In the genomic region with DNA sequence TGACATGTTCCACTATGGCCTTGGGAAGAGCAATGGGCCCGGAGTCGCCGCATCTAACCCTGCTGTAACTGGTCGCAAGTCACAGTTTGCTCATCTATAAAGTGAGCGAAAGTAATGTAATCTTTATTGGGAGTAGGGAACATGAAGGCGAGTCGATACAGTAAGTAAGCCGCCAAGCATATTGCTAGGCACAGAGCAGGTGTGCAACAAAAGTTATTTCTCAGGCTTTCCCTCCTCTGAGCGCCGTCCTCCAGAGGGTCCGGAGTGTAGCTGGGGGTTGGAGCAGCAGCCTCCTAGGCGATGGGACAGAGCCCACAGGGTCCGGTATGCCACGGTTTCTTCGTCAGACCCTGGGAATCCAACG, we compare ENCODE assay signal across 10 cellular contexts. TPM values are rescaled to one million over a fixed set of nuclear protein-coding genes. Genes with fewer than 3 reads are reported as not detected.
DNase-seq lines count a peak whose midpoint lies in the region; TF ChIP-seq lines count a peak whose summit lies in the region.
"Had no signal": no experiment of that assay in that cellular context is flagged by ENCODE, and none has a peak within 500 bp of the region (broad histone marks: within the 10 kb centered on the region; RNA-seq: fewer than 3 reads in every experiment).

No MANE protein-coding gene starts in this region.

- intact Hi-C loops in left ventricle myocardium inferior (cut with micrococcal nuclease) (no loop called here), cardiac septum (cut with DNase I) (no loop called here), vagina (cut with DNase I) (no loop called here)

- H3K27ac Mint-ChIP-seq in endothelial cell (ENCODE audit: unreplicated experiment) (peak overlapping the region; percentile 81), neural crest cell (ENCODE audit: unreplicated experiment) (no peak overlapping the region)
- H3K27ac Mint-ChIP-seq: stimulated activated memory B cell treated with anti-CD40 and anti-IgM and Interleukin-4, amounts not matched to agents 10 μg/mL and 1 μg/mL and 100 μg/mL, for 72 hours had no signal

- H3K4me1 Mint-ChIP-seq in endothelial cell (ENCODE audit: unreplicated experiment) = peaks cover 34% of the 10 kb centered on the region
- H3K4me1 Mint-ChIP-seq in neural crest cell = peaks cover 37% of the 10 kb centered on the region

- no peak overlapping the region for H3K27ac ChIP-seq in left ventricle myocardium inferior (replicated peaks)
- peak overlapping the region; percentile 76 for H3K27ac ChIP-seq in vagina
- H3K27ac ChIP-seq: VCaP had no signal

- DNase-seq in left ventricle myocardium inferior = no peak
- no peak for DNase-seq in cardiac septum (ENCODE audit: low spot score)
- DNase-seq in endothelial cell (ENCODE audit: low spot score) = no peak
- no peak for DNase-seq in neural crest cell (ENCODE audit: low read depth, low spot score)
- DNase-seq in vagina (ENCODE audit: extremely low spot score in 2 of 2) = peak in 1 of 2 donors; percentile 80
- no peak for DNase-seq in HEK293T (ENCODE audit: extremely low spot score)
- no peak for DNase-seq in DMS79 (lab: John Stamatoyannopoulos, UW)
- no peak for DNase-seq in NCI-H82 (lab: John Stamatoyannopoulos, UW)

- peak overlapping the region; percentile 85 for H3K4me3 Mint-ChIP-seq in endothelial cell (ENCODE audit: unreplicated experiment)
- peak overlapping the region; percentile 61 for H3K4me3 Mint-ChIP-seq in neural crest cell
- H3K4me3 Mint-ChIP-seq: stimulated activated memory B cell treated with anti-CD40 and anti-IgM and Interleukin-4, amounts not matched to agents 10 μg/mL and 1 μg/mL and 100 μg/mL, for 72 hours had no signal

- H3K4me1 ChIP-seq in left ventricle myocardium inferior (peaks cover 28% of the 10 kb centered on the region), vagina (peaks cover 29% of the 10 kb centered on the region)

- H3K9me3 Mint-ChIP-seq in endothelial cell (ENCODE audit: unreplicated experiment) (no peaks in the 10 kb centered on the region), neural crest cell (no peaks in the 10 kb centered on the region)
- H3K9me3 Mint-ChIP-seq: stimulated activated memory B cell treated with anti-CD40 and anti-IgM and Interleukin-4, amounts not matched to agents 10 μg/mL and 1 μg/mL and 100 μg/mL, for 72 hours had no signal

- H3K27me3 ChIP-seq in left ventricle myocardium inferior (ENCODE audit: low read depth) = peaks cover 100% of the 10 kb centered on the region
- H3K27me3 ChIP-seq in vagina = peaks cover 4% of the 10 kb centered on the region

- POLR2A ChIA-PET in HEK293T (lab: Yijun Ruan, JAX) = interaction anchor here (1.0 to 1.5 kb wide), 3 partner anchors 8 to 10 kb away, joined by 3 to 7 read pairs (median 5); no protein-coding TSS in a partner anchor

- H3K36me3 ChIP-seq in left ventricle myocardium inferior = no peaks in the 10 kb centered on the region
- no peaks in the 10 kb centered on the region for H3K36me3 ChIP-seq in vagina

- no peaks in the 10 kb centered on the region for H3K9me3 ChIP-seq in left ventricle myocardium inferior (replicated peaks)
- H3K9me3 ChIP-seq in vagina = no peaks in the 10 kb centered on the region

- CTCF ChIA-PET in HEK293T (lab: Yijun Ruan, JAX) = interaction anchor here (1.1 to 1.7 kb wide), 2 partner anchors 187 to 288 kb away, joined by 3 to 4 read pairs; no protein-coding TSS in a partner anchor

- H3K36me3 Mint-ChIP-seq in endothelial cell (ENCODE audit: low read depth, unreplicated experiment) (peaks cover 8% of the 10 kb centered on the region), neural crest cell (ENCODE audit: low read depth) (no peaks in the 10 kb centered on the region)
- H3K36me3 Mint-ChIP-seq: stimulated activated memory B cell treated with anti-CD40 and anti-IgM and Interleukin-4, amounts not matched to agents 10 μg/mL and 1 μg/mL and 100 μg/mL, for 72 hours had no signal

- TF ChIP-seq POLR2A in vagina (IDR thresholded peaks at IDR 0.05) = no peak

- H3K4me3 ChIP-seq in left ventricle myocardium inferior = peak overlapping the region; percentile 63
- peak overlapping the region; percentile 52 to 57 for H3K4me3 ChIP-seq in vagina

- peaks cover 16% of the 10 kb centered on the region for H3K27me3 Mint-ChIP-seq in endothelial cell (ENCODE audit: unreplicated experiment)
- H3K27me3 Mint-ChIP-seq in neural crest cell (ENCODE audit: low read depth) = peaks cover 84% of the 10 kb centered on the region

- TF ChIP-seq CTCF in left ventricle myocardium inferior (IDR thresholded peaks at IDR 0.05; ENCODE audit: borderline replicate concordance) (no peak), endothelial cell (IDR thresholded peaks at IDR 0.05; ENCODE audit: unreplicated experiment) (no peak), neural crest cell (conservative IDR thresholded peaks at IDR 0.05) (no peak), vagina (IDR thresholded peaks at IDR 0.05) (no peak)

TF ChIP-seq in HEK293T, 16 proteins besides CTCF, POLR2A, EP300 and RAD21:
- TF ChIP-seq FOXA1 (IDR thresholded peaks at IDR 0.05) (no peak), BHLHE40 (IDR thresholded peaks at IDR 0.05; ENCODE audit: borderline replicate concordance) (no peak), ARNT (IDR thresholded peaks at IDR 0.05) (no peak), LEF1 (IDR thresholded peaks at IDR 0.05; ENCODE audit: borderline replicate concordance) (no peak), NFRKB (IDR thresholded peaks at IDR 0.05) (no peak), L3MBTL2 (conservative IDR thresholded peaks at IDR 0.05) (no peak), SUZ12 (IDR thresholded peaks at IDR 0.05) (no peak), FOXK2 (IDR thresholded peaks at IDR 0.05) (no peak), CTBP1 (IDR thresholded peaks at IDR 0.05; ENCODE audit: borderline replicate concordance) (no peak), FOXM1 (IDR thresholded peaks at IDR 0.05; ENCODE audit: borderline replicate concordance) (no peak), TARDBP (IDR thresholded peaks at IDR 0.05) (no peak)
- TF ChIP-seq, protein P1, sequence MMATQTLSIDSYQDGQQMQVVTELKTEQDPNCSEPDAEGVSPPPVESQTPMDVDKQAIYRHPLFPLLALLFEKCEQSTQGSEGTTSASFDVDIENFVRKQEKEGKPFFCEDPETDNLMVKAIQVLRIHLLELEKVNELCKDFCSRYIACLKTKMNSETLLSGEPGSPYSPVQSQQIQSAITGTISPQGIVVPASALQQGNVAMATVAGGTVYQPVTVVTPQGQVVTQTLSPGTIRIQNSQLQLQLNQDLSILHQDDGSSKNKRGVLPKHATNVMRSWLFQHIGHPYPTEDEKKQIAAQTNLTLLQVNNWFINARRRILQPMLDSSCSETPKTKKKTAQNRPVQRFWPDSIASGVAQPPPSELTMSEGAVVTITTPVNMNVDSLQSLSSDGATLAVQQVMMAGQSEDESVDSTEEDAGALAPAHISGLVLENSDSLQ (IDR thresholded peaks at IDR 0.05) = no peak

RNA-seq across cellular contexts. Expression of a gene that starts 0.3 kb away (rescaled TPM):
- total RNA-seq in left ventricle myocardium inferior (9.4 TPM), cardiac septum (6.2 TPM), endothelial cell (ENCODE audit: unreplicated experiment) (120 TPM), neural crest cell (12.2 and 13.2 TPM in 2 replicates), vagina (31.7 TPM)
